Comparison of ENCODE assay signal across 17 cellular contexts in genomic region chr7:94741179-94741578, GRCh38.
"Had no signal": no experiment of that assay in that cellular context is flagged by ENCODE, and none has a peak within 500 bp of the region (broad histone marks: within the 10 kb centered on the region; RNA-seq: fewer than 3 reads in every experiment).

No MANE protein-coding gene starts in this region.

- DNase-seq: activated CD4-positive, alpha-beta T cell treated with anti-CD3 and anti-CD28 coated beads, Interleukin-2, amount 50 U/mL, for 48 hours; activated effector memory CD4-positive, alpha-beta T cell treated with anti-CD3 and anti-CD28 coated beads, Interleukin-2, amount 50 U/mL, for 16 hours; activated T-cell treated with anti-CD3 and anti-CD28 coated beads, Interleukin-2, amount 50 U/mL, for 4 hours; amniotic stem cell; caudate nucleus; colonic mucosa; foreskin melanocyte; nucleus accumbens; posterior cingulate gyrus; stimulated activated CD4-positive, alpha-beta T cell treated with anti-CD3 and anti-CD28 coated beads, Interleukin-15, amount 100 ng/mL, for 24 hours; stimulated activated CD4-positive, alpha-beta T cell treated with anti-CD3 and anti-CD28 coated beads, Interleukin-4, amount 100 ng/mL, for 24 hours; stimulated activated naive CD4-positive, alpha-beta T cell treated with Interleukin-2 at 50 U/mL for 16 hours; substantia nigra; T1000; WERI-Rb-1 had no signal

- H3K27ac ChIP-seq: colonic mucosa, skin epidermis, tibial nerve, WERI-Rb-1 had no signal

- H3K4me1 ChIP-seq: colonic mucosa, tibial nerve had no signal

- H3K9me3 ChIP-seq: colonic mucosa, tibial nerve had no signal

- H3K27me3 ChIP-seq: colonic mucosa, tibial nerve had no signal

- H3K4me3 ChIP-seq: colonic mucosa, skin epidermis, tibial nerve had no signal

- H3K36me3 ChIP-seq: colonic mucosa, tibial nerve, WERI-Rb-1 had no signal
